Comparison of ENCODE assay signal across 8 cellular contexts in genomic region chr21:41133896-41134522, GRCh38. TPM values are rescaled to one million over a fixed set of nuclear protein-coding genes. Genes with fewer than 3 reads are reported as not detected.
DNase-seq lines count a peak whose midpoint lies in the region; ATAC-seq and TF ChIP-seq lines count a peak whose summit lies in the region.

No MANE protein-coding gene starts in this region.

- H3K9me3 ChIP-seq in esophagus squamous epithelium, result no peaks in the 10 kb centered on the region
- no peaks in the 10 kb centered on the region for H3K9me3 ChIP-seq in psoas muscle
- H3K9me3 ChIP-seq in T-helper 17 cell (ENCODE audit: control insufficient read depth, low read length, poor library complexity, severe bottlenecking), result no peaks in the 10 kb centered on the region

- H3K4me1 Mint-ChIP-seq in T-helper 17 cell, result peaks cover 6% of the 10 kb centered on the region

- peak in 5 of 6 experiments; percentile 16 to 45 (median 23) for TF ChIP-seq CTCF in esophagus squamous epithelium (IDR thresholded peaks at IDR 0.05)
- TF ChIP-seq CTCF in psoas muscle (IDR thresholded peaks at IDR 0.05), result peak; percentile 45

- peaks cover 30% of the 10 kb centered on the region for H3K27me3 Mint-ChIP-seq in T-helper 17 cell

- H3K27me3 ChIP-seq in esophagus squamous epithelium (peaks cover 0 to 11% (median 0%) of the 10 kb centered on the region in 4 donors), psoas muscle (ENCODE audit: insufficient read depth in 3 of 3, low read length in 2 of 3) (peaks cover 0 to 6% (median 0%) of the 10 kb centered on the region in 3 donors)

- H3K27ac Mint-ChIP-seq in T-helper 17 cell, result no peak overlapping the region

- DNase-seq in AG08395 (ENCODE audit: low spot score), result peak; percentile 79
- peak; percentile 35 for DNase-seq in GM19240 (ENCODE audit: insufficient read length, low spot score)
- DNase-seq in OCI-M1 (lab: John Stamatoyannopoulos, UW), result peak; percentile 53
- no peak for DNase-seq in esophagus squamous epithelium (lab: John Stamatoyannopoulos, UW)
- no peak for DNase-seq in psoas muscle
- DNase-seq in mesenteric fat pad (ENCODE audit: low spot score), result no peak
- no peak for DNase-seq in T-helper 17 cell

- H3K27ac ChIP-seq in esophagus squamous epithelium, result no peak overlapping the region
- no peak overlapping the region for H3K27ac ChIP-seq in psoas muscle

- 44 to 50% methylated on average over 5 of the region's 5 CpGs for WGBS in esophagus squamous epithelium, 2 donors
- WGBS in psoas muscle, 3 donors, result 47 to 55% (median 48%) methylated on average over 5 of the region's 5 CpGs

- TF ChIP-seq POLR2A in esophagus squamous epithelium (IDR thresholded peaks at IDR 0.05), result no peak

- ATAC-seq in psoas muscle (peak; percentile 49 to 63 (median 56)), GM21390 (IDR thresholded peaks at IDR 0.05; ENCODE audit: unreplicated experiment) (no peak), T-helper 17 cell (no peak)

- intact Hi-C loops in esophagus squamous epithelium (cut with DNase I), result no loop called here
- intact Hi-C loops in psoas muscle (cut with DNase I), result loop anchor here in 1 of 2 donors (2.0 kb wide), 1 partner anchor 25 kb away; no protein-coding TSS in a partner anchor

- H3K4me3 Mint-ChIP-seq in T-helper 17 cell, result no peak overlapping the region

- no peaks in the 10 kb centered on the region for H3K36me3 Mint-ChIP-seq in T-helper 17 cell (ENCODE audit: low read depth)

- H3K36me3 ChIP-seq in esophagus squamous epithelium (no peaks in the 10 kb centered on the region), psoas muscle (ENCODE audit: insufficient read depth in 1 of 2, low read depth in 1 of 2) (no peaks in the 10 kb centered on the region)

- H3K4me1 ChIP-seq in esophagus squamous epithelium (peaks cover 0 to 5% (median 0%) of the 10 kb centered on the region in 3 donors), psoas muscle (no peaks in the 10 kb centered on the region)

- H3K4me3 ChIP-seq in esophagus squamous epithelium (no peak overlapping the region), psoas muscle (no peak overlapping the region)

RNA-seq across cellular contexts. Expression of gene BACE2, which starts 34.0 kb away (rescaled TPM):
- total RNA-seq in esophagus squamous epithelium (10 to 100 TPM; 32.8 to 51.5 (median 47.1) TPM), psoas muscle (10 to 100 TPM in 2 of 4 donors, 1 to 10 TPM in 2; 5.3 to 13.9 (median 9.1) TPM), mesenteric fat pad (25.8 TPM), T-helper 17 cell (1 to 10 TPM in 1 of 2 donors, under 1 TPM in 1; 0.37 to 1.4 TPM)
- polyA plus RNA-seq in psoas muscle, result 10 to 100 TPM in 1 of 3 donors, 1 to 10 TPM in 2; 5.8 to 16.0 (median 6.2) TPM

Comparison
In these comparisons a context has a peak if more than half of its experiments do, and no peak if none do; other contexts are left out.
1. DNase-seq: peak in AG08395 (single experiment), GM19240 (single experiment) and OCI-M1 (single experiment); none in esophagus squamous epithelium (single experiment), psoas muscle (0 of 2), mesenteric fat pad (single experiment) and T-helper 17 cell (0 of 3).
2. ATAC-seq: peak in psoas muscle (4 of 4); none in GM21390 (single experiment) and T-helper 17 cell (single experiment).